ENCODE assay signal across 1 cellular context in genomic region chr18:49016648-49017539, GRCh38.
TF ChIP-seq lines count a peak whose summit lies in the region.

No MANE protein-coding gene starts in this region.

TF ChIP-seq in HEK293, 187 proteins besides CTCF, POLR2A, EP300 and RAD21 (continued from another document and continues in another):
- TF ChIP-seq ZFHX2 (tag by site-specific recombination; conservative IDR thresholded peaks at IDR 0.05) (peak; percentile 84), REPIN1 (tag by site-specific recombination; IDR thresholded peaks at IDR 0.05; ENCODE audit: low read depth) (no peak), ZNF311 (tag by site-specific recombination; IDR thresholded peaks at IDR 0.05; ENCODE audit: borderline replicate concordance) (no peak), KLF16 (tag by site-specific recombination; IDR thresholded peaks at IDR 0.05) (0 out of 2 replicates have a peak, but pooled peaks have one; percentile 52), ZNF302 (tag by site-specific recombination; IDR thresholded peaks at IDR 0.05; ENCODE audit: low read depth) (no peak), ZNF155 (tag by site-specific recombination; IDR thresholded peaks at IDR 0.05) (no peak), ZSCAN5A (tag by site-specific recombination; IDR thresholded peaks at IDR 0.05) (no peak), GLIS1 (tag by site-specific recombination; IDR thresholded peaks at IDR 0.05) (peak; percentile 100), ZNF510 (tag by site-specific recombination; IDR thresholded peaks at IDR 0.05; ENCODE audit: insufficient replicate concordance) (no peak), ZNF114 (tag by site-specific recombination; IDR thresholded peaks at IDR 0.05) (no peak), KLF10 (tag by site-specific recombination; IDR thresholded peaks at IDR 0.05) (no peak; the same call in 1 of the 2 replicates), ZNF404 (tag by site-specific recombination; IDR thresholded peaks at IDR 0.05) (no peak), ZNF48 (tag by site-specific recombination; IDR thresholded peaks at IDR 0.05) (no peak), ZNF837 (tag by site-specific recombination; IDR thresholded peaks at IDR 0.05) (no peak), ZSCAN30 (tag by site-specific recombination; IDR thresholded peaks at IDR 0.05) (peak; percentile 44; the same call in 1 of the 2 replicates), ZNF274 (IDR thresholded peaks at IDR 0.05; ENCODE audit: low read length) (no peak), ZNF274 (tag by site-specific recombination; IDR thresholded peaks at IDR 0.05; ENCODE audit: borderline replicate concordance) (no peak), ZNF529 (tag by site-specific recombination; IDR thresholded peaks at IDR 0.05; ENCODE audit: insufficient replicate concordance) (no peak), ZNF23 (tag by site-specific recombination; IDR thresholded peaks at IDR 0.05; ENCODE audit: borderline replicate concordance) (no peak), ZNF768 (tag by site-specific recombination; IDR thresholded peaks at IDR 0.05) (no peak), ZNF707 (tag by site-specific recombination; IDR thresholded peaks at IDR 0.05) (peak; percentile 8; the same call in 1 of the 2 replicates), SCRT2 (tag by site-specific recombination; IDR thresholded peaks at IDR 0.05) (no peak; the same call in 1 of the 2 replicates), ZNF148 (tag by site-specific recombination; IDR thresholded peaks at IDR 0.05; ENCODE audit: borderline replicate concordance) (no peak), HOXA7 (CRISPR knock-in tag; IDR thresholded peaks at IDR 0.05; ENCODE audit: borderline replicate concordance) (no peak), GLIS2 (tag by site-specific recombination; IDR thresholded peaks at IDR 0.05) (peak; percentile 95), ZBTB1 (tag by site-specific recombination; IDR thresholded peaks at IDR 0.05) (no peak), ZNF335 (tag by site-specific recombination; conservative IDR thresholded peaks at IDR 0.05) (peak; percentile 44; the same call in 1 of the 2 replicates), ZNF121 (tag by site-specific recombination; IDR thresholded peaks at IDR 0.05) (no peak), KLF17 (tag by site-specific recombination; IDR thresholded peaks at IDR 0.05) (peak; percentile 87; the same call in 1 of the 2 replicates), ZNF292 (tag by site-specific recombination; IDR thresholded peaks at IDR 0.05; ENCODE audit: borderline replicate concordance, low read depth) (no peak), ZNF560 (tag by site-specific recombination; IDR thresholded peaks at IDR 0.05; ENCODE audit: borderline replicate concordance) (no peak), ZNF830 (tag by site-specific recombination; IDR thresholded peaks at IDR 0.05; ENCODE audit: low read depth) (no peak), ZNF324 (tag by site-specific recombination; IDR thresholded peaks at IDR 0.05) (peak; percentile 80; the same call in 1 of the 2 replicates), ZSCAN4 (tag by site-specific recombination; IDR thresholded peaks at IDR 0.05) (peak; percentile 90), ZSCAN16 (tag by site-specific recombination; IDR thresholded peaks at IDR 0.05) (no peak), GLI2 (tag by site-specific recombination; IDR thresholded peaks at IDR 0.05; ENCODE audit: borderline replicate concordance, low read depth) (no peak), ZNF580 (tag by site-specific recombination; IDR thresholded peaks at IDR 0.05) (no peak), RBAK (tag by site-specific recombination; IDR thresholded peaks at IDR 0.05) (no peak), ZNF521 (tag by site-specific recombination; IDR thresholded peaks at IDR 0.05) (no peak), ZNF701 (tag by site-specific recombination; IDR thresholded peaks at IDR 0.05) (no peak), AEBP2 (tag by site-specific recombination; IDR thresholded peaks at IDR 0.05; ENCODE audit: borderline replicate concordance) (no peak), ZNF488 (tag by site-specific recombination; IDR thresholded peaks at IDR 0.05) (no peak), PRDM6 (tag by site-specific recombination; IDR thresholded peaks at IDR 0.05) (no peak), ZNF391 (tag by site-specific recombination; IDR thresholded peaks at IDR 0.05; ENCODE audit: borderline replicate concordance, low read depth) (peak; percentile 67; the same call in 1 of the 2 replicates), ZNF785 (tag by site-specific recombination; IDR thresholded peaks at IDR 0.05) (no peak; the same call in 1 of the 2 replicates), ZNF558 (tag by site-specific recombination; IDR thresholded peaks at IDR 0.05) (0 out of 2 replicates have a peak, but pooled peaks have one; percentile 17), ZBTB8A (tag by site-specific recombination; IDR thresholded peaks at IDR 0.05) (0 out of 2 replicates have a peak, but pooled peaks have one; percentile 27), ZSCAN18 (tag by site-specific recombination; IDR thresholded peaks at IDR 0.05) (peak; percentile 85; the same call in 1 of the 2 replicates), ZNF214 (tag by site-specific recombination; IDR thresholded peaks at IDR 0.05; ENCODE audit: borderline replicate concordance) (no peak), TRIM28 (IDR thresholded peaks at IDR 0.05; ENCODE audit: borderline replicate concordance, low read length) (no peak), ZNF585B (tag by site-specific recombination; IDR thresholded peaks at IDR 0.05) (no peak), ZNF670 (tag by site-specific recombination; IDR thresholded peaks at IDR 0.05; ENCODE audit: low read depth) (no peak), ZNF132 (tag by site-specific recombination; IDR thresholded peaks at IDR 0.05; ENCODE audit: borderline replicate concordance) (no peak), PRDM4 (tag by site-specific recombination; IDR thresholded peaks at IDR 0.05) (peak; percentile 53; the same call in 1 of the 2 replicates)
